1 cellular context compared by ENCODE assay signal in genomic region chr10:55233090-55233489, GRCh38.
TF ChIP-seq lines count a peak whose summit lies in the region.

No MANE protein-coding gene starts in this region.

TF ChIP-seq in GM12878, 131 proteins besides CTCF, POLR2A, EP300 and RAD21:
- TF ChIP-seq SUZ12 (IDR thresholded peaks at IDR 0.05; ENCODE audit: unreplicated experiment) (no peak), TCF12 (IDR thresholded peaks at IDR 0.05; ENCODE audit: low read depth, low read length) (no peak), ELK1 (IDR thresholded peaks at IDR 0.05; ENCODE audit: low read depth, low read length) (no peak), SIX5 (IDR thresholded peaks at IDR 0.05; ENCODE audit: low read depth, low read length, severe bottlenecking) (no peak)
